ENCODE assay signal across 16 cellular contexts in the genomic region with DNA sequence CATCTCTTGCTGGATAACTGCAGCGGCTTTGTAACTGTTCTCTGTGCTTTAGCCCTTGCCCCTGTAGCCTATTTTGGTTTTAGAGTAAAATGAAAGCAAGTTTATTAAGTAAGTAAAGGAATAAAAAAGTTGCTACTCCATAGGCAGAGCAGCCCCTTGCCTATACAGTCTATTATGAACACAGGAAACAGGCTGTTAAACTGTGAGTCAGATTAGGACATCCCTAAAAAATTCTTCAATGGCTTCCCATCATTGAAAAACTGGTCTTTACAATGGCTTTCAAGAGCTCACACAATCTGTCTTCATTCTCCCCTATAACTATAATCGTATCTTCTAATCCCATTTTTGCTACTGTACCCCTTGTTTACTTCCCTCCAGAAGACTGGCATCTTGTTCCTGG. TPM values are rescaled to one million over a fixed set of nuclear protein-coding genes. Genes with fewer than 3 reads are reported as not detected.
DNase-seq lines count a peak whose midpoint lies in the region; ATAC-seq and TF ChIP-seq lines count a peak whose summit lies in the region.
"Had no signal": no experiment of that assay in that cellular context is flagged by ENCODE, and none has a peak within 500 bp of the region (broad histone marks: within the 10 kb centered on the region; RNA-seq: fewer than 3 reads in every experiment).

No MANE protein-coding gene starts in this region.

- H2BK15ac ChIP-seq in IMR-90 (ENCODE audit: low read depth, low read length): no peak overlapping the region

- no peak overlapping the region for H2BK120ac ChIP-seq in IMR-90 (ENCODE audit: low read depth, low read length)

- H3K14ac ChIP-seq in IMR-90 (replicated peaks; ENCODE audit: low read depth, low read length): no peak overlapping the region

- H3K9me3 ChIP-seq in IMR-90 (ENCODE audit: control insufficient read depth, insufficient read depth, low read length) (no peaks in the 10 kb centered on the region), endodermal cell (ENCODE audit: control insufficient read depth, low read length) (no peaks in the 10 kb centered on the region)

- H3K27ac Mint-ChIP-seq in endodermal cell: peak overlapping the region; percentile 8
- H3K27ac Mint-ChIP-seq: CD14-positive monocyte; CD8-positive, alpha-beta T cell had no signal

- H3K18ac ChIP-seq in IMR-90 (ENCODE audit: low read depth, low read length): no peak overlapping the region

- H3K4me3 Mint-ChIP-seq in endodermal cell: no peak overlapping the region
- H3K4me3 Mint-ChIP-seq: CD14-positive monocyte; CD8-positive, alpha-beta T cell had no signal

- no TSS peak for BruUV-seq in IMR-90 (replicated peaks; lab: Mats Ljungman, UMichigan)

- no peak overlapping the region for H4K91ac ChIP-seq in IMR-90 (ENCODE audit: insufficient read depth, low read depth, low read length)

- dilution Hi-C loops in IMR-90 (cut with HindIII; ENCODE audit: low sequenced_read_pairs, unreplicated experiment): no loop called here

- no peaks in the 10 kb centered on the region for H3K79me1 ChIP-seq in IMR-90 (ENCODE audit: low read depth in 1 of 2, low read length in 2 of 2)

- no peak for TF ChIP-seq RAD21 in IMR-90 (IDR thresholded peaks at IDR 0.05; ENCODE audit: low read length)

- no peaks in the 10 kb centered on the region for H3K27me3 Mint-ChIP-seq in endodermal cell (ENCODE audit: insufficient read depth)

- H3K4me3 ChIP-seq in IMR-90 (ENCODE audit: insufficient read depth, low read depth, low read length): no peak overlapping the region
- H3K4me3 ChIP-seq in endodermal cell (ENCODE audit: low read length): no peak overlapping the region
- H3K4me3 ChIP-seq: GM23248 had no signal

- H3K9me3 Mint-ChIP-seq in endodermal cell: peaks cover 12% of the 10 kb centered on the region

- H2AFZ ChIP-seq in IMR-90 (replicated peaks; ENCODE audit: low read length, poor library complexity): no peak overlapping the region
- H2AFZ ChIP-seq: GM23248 had no signal

- H3K27me3 ChIP-seq in IMR-90 (ENCODE audit: control insufficient read depth, insufficient read depth, low read length) (no peaks in the 10 kb centered on the region), endodermal cell (ENCODE audit: control insufficient read depth, insufficient read depth, low read length, poor library complexity, severe bottlenecking) (no peaks in the 10 kb centered on the region), foreskin keratinocyte (no peaks in the 10 kb centered on the region)

- H3K36me3 ChIP-seq in IMR-90 (ENCODE audit: control insufficient read depth, insufficient read depth, low read length): no peaks in the 10 kb centered on the region; the same call in 1 of the 2 replicates
- H3K36me3 ChIP-seq in endodermal cell (ENCODE audit: control insufficient read depth, insufficient read depth, low read length): no peaks in the 10 kb centered on the region

- H3K4me1 ChIP-seq in IMR-90 (ENCODE audit: control insufficient read depth, insufficient read depth, low read length) (no peaks in the 10 kb centered on the region), endodermal cell (ENCODE audit: control insufficient read depth, insufficient read depth, low read length) (no peaks in the 10 kb centered on the region), foreskin keratinocyte (no peaks in the 10 kb centered on the region)

- DNase-seq in EH (ENCODE audit: low read depth) (peak; percentile 37), IMR-90 (peak; percentile 5), endodermal cell (no peak), foreskin keratinocyte (no peak), SW480 (ENCODE audit: low spot score) (no peak), OCI-M1 (lab: John Stamatoyannopoulos, UW) (no peak), 8988T (no peak), OCI-M2 (lab: John Stamatoyannopoulos, UW; ENCODE audit: unreplicated experiment) (no peak)
- DNase-seq: CD8-positive, alpha-beta T cell; COR-L47; DMS153; DMS79 treated with DMSO at 0.1 percent for 48 hours; GM23248; H7 had no signal

- no peak overlapping the region for H2AK9ac ChIP-seq in IMR-90 (replicated peaks; ENCODE audit: low read depth, low read length, poor library complexity)

- H3K9me1 ChIP-seq in IMR-90 (ENCODE audit: insufficient read depth, low read length): no peaks in the 10 kb centered on the region

- H2AK5ac ChIP-seq in IMR-90 (ENCODE audit: low read depth, low read length): no peak overlapping the region

- peaks cover 39% of the 10 kb centered on the region for H3K36me3 Mint-ChIP-seq in endodermal cell (ENCODE audit: low read depth)

- intact Hi-C loops in IMR-90 (cut with micrococcal nuclease): no loop called here

- H2BK20ac ChIP-seq in IMR-90 (ENCODE audit: low read depth, low read length): no peak overlapping the region

- no peak overlapping the region for H3K56ac ChIP-seq in IMR-90 (ENCODE audit: extremely low read depth, insufficient read depth, low read length)

- TF ChIP-seq CTCF in IMR-90 (conservative IDR thresholded peaks at IDR 0.05; ENCODE audit: low read depth, low read length) (no peak), endodermal cell (conservative IDR thresholded peaks at IDR 0.05) (no peak), foreskin keratinocyte (conservative IDR thresholded peaks at IDR 0.05) (no peak)

- H4K20me1 ChIP-seq in IMR-90 (ENCODE audit: insufficient read depth, low read length): no peaks in the 10 kb centered on the region

- no peaks in the 10 kb centered on the region for H3K4me1 Mint-ChIP-seq in endodermal cell
- H3K4me1 Mint-ChIP-seq: CD14-positive monocyte had no signal

- in situ Hi-C loops in IMR-90 (cut with MboI; ENCODE audit: low sequenced_read_pairs): loop anchor here (25.0 kb wide), 2 partner anchors 610 to 710 kb away; no protein-coding TSS in a partner anchor

- ATAC-seq in IMR-90 (ENCODE audit: low read depth) (no peak), foreskin keratinocyte (peak; percentile 19)
- ATAC-seq: CD8-positive, alpha-beta T cell had no signal

- no peak overlapping the region for H2BK5ac ChIP-seq in IMR-90 (ENCODE audit: low read depth, low read length, poor library complexity, severe bottlenecking)

- H4K5ac ChIP-seq in IMR-90 (ENCODE audit: low read depth, low read length): no peak overlapping the region

- H4K8ac ChIP-seq in IMR-90 (ENCODE audit: low read depth in 2 of 2, low read length in 2 of 2): no peak overlapping the region

- no peak overlapping the region for H3K9ac ChIP-seq in IMR-90 (ENCODE audit: low read depth, low read length)
- H3K9ac ChIP-seq in endodermal cell (ENCODE audit: extremely low read depth, low read length, poor library complexity, severe bottlenecking): no peak overlapping the region
- H3K9ac ChIP-seq: GM23248, KMS-11 had no signal

- no peak overlapping the region for H3K23ac ChIP-seq in IMR-90 (ENCODE audit: low read depth, low read length)

- TF ChIP-seq POLR2A in IMR-90 (IDR thresholded peaks at IDR 0.05; ENCODE audit: low read depth, low read length): no peak

- POLR2A ChIA-PET in IMR-90 (lab: Charles Lee; ENCODE audit: unreplicated experiment): no interaction called here

- H3K27ac ChIP-seq in IMR-90 (ENCODE audit: insufficient read depth, low read length) (no peak overlapping the region), endodermal cell (ENCODE audit: low read depth, low read length) (no peak overlapping the region), foreskin keratinocyte (no peak overlapping the region)
- H3K27ac ChIP-seq: GM23248, KMS-11 had no signal

- CTCF ChIA-PET in IMR-90 (lab: Yijun Ruan, JAX): no interaction called here

- H3K4ac ChIP-seq in IMR-90 (ENCODE audit: low read depth, low read length): no peak overlapping the region

- no peak overlapping the region for H3K4me2 ChIP-seq in IMR-90 (ENCODE audit: low read depth, low read length)
- H3K4me2 ChIP-seq: KMS-11 had no signal

- WGBS in IMR-90 (ENCODE audit: extremely low coverage in 2 of 2, insufficient read length in 1 of 2), 2 experiments: no CpG with 5 or more reads among the region's 2 CpGs
- WGBS in endodermal cell (ENCODE audit: insufficient coverage in 1 of 2, insufficient read length in 1 of 2), 2 experiments: 89 to 90% methylated on average over 1 to 2 of the region's 2 CpGs

TF ChIP-seq in IMR-90, 13 proteins besides CTCF, POLR2A, EP300 and RAD21 (continues in another document):
- TF ChIP-seq NFE2L2 (IDR thresholded peaks at IDR 0.05; ENCODE audit: low read depth, low read length): no peak
- TF ChIP-seq MAFK (IDR thresholded peaks at IDR 0.05; ENCODE audit: low read depth, low read length): no peak
- TF ChIP-seq, protein P1, sequence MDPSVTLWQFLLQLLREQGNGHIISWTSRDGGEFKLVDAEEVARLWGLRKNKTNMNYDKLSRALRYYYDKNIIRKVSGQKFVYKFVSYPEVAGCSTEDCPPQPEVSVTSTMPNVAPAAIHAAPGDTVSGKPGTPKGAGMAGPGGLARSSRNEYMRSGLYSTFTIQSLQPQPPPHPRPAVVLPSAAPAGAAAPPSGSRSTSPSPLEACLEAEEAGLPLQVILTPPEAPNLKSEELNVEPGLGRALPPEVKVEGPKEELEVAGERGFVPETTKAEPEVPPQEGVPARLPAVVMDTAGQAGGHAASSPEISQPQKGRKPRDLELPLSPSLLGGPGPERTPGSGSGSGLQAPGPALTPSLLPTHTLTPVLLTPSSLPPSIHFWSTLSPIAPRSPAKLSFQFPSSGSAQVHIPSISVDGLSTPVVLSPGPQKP (IDR thresholded peaks at IDR 0.05; ENCODE audit: borderline replicate concordance, low read depth, low read length): no peak
- no peak for TF ChIP-seq FOS (IDR thresholded peaks at IDR 0.05; ENCODE audit: low read depth, low read length)
- no peak for TF ChIP-seq RCOR1 (IDR thresholded peaks at IDR 0.05; ENCODE audit: insufficient replicate concordance, low read length)
- TF ChIP-seq, protein P2, sequence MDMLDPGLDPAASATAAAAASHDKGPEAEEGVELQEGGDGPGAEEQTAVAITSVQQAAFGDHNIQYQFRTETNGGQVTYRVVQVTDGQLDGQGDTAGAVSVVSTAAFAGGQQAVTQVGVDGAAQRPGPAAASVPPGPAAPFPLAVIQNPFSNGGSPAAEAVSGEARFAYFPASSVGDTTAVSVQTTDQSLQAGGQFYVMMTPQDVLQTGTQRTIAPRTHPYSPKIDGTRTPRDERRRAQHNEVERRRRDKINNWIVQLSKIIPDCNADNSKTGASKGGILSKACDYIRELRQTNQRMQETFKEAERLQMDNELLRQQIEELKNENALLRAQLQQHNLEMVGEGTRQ (IDR thresholded peaks at IDR 0.05; ENCODE audit: low read depth, low read length): no peak
- TF ChIP-seq MXI1 (IDR thresholded peaks at IDR 0.05; ENCODE audit: borderline replicate concordance, low read depth, low read length): no peak
- TF ChIP-seq CEBPB (IDR thresholded peaks at IDR 0.05; ENCODE audit: low read depth, low read length): no peak
- no peak for TF ChIP-seq RFX5 (IDR thresholded peaks at IDR 0.05; ENCODE audit: low read depth, low read length)
- TF ChIP-seq CHD1 (IDR thresholded peaks at IDR 0.05; ENCODE audit: low read depth, low read length): no peak

RNA-seq across cellular contexts. Expression of a gene that starts 43.0 kb away (rescaled TPM):
- total RNA-seq in IMR-90 (2012; rRNA removed): 7.2 and 9.7 TPM in 2 replicates
- polyA plus RNA-seq in IMR-90 (2012; rRNA removed): 3.8 and 4.7 TPM in 2 replicates
- 0.14 and 1.1 TPM in 2 replicates for polyA plus RNA-seq in IMR-90 (2012; cell fraction: cytosol; rRNA removed)
- polyA plus RNA-seq in IMR-90 (2012; cell fraction: nucleus; rRNA removed; ENCODE audit: low replicate concordance): 0.04 and 1.7 TPM in 2 replicates
- total RNA-seq in endodermal cell: 10 to 100 TPM; 23.8 to 32.8 TPM
- 17.1 TPM for polyA plus RNA-seq in endodermal cell (2013, experiment 1 of 2)
- polyA plus RNA-seq in endodermal cell (2013, experiment 2 of 2): 13.0 TPM
- total RNA-seq in foreskin keratinocyte: 9.4 and 9.6 TPM in 2 replicates
- 4.0 and 5.5 TPM in 2 replicates for polyA plus RNA-seq in foreskin keratinocyte

Comparison
In these comparisons a context has a peak if more than half of its experiments do, and no peak if none do; other contexts are left out.
1. DNase-seq: peak in EH (single experiment) and IMR-90 (single experiment); none in endodermal cell (single experiment), foreskin keratinocyte (0 of 2), SW480 (single experiment), OCI-M1 (single experiment), 8988T (single experiment) and OCI-M2 (single experiment).